In the genomic region with DNA sequence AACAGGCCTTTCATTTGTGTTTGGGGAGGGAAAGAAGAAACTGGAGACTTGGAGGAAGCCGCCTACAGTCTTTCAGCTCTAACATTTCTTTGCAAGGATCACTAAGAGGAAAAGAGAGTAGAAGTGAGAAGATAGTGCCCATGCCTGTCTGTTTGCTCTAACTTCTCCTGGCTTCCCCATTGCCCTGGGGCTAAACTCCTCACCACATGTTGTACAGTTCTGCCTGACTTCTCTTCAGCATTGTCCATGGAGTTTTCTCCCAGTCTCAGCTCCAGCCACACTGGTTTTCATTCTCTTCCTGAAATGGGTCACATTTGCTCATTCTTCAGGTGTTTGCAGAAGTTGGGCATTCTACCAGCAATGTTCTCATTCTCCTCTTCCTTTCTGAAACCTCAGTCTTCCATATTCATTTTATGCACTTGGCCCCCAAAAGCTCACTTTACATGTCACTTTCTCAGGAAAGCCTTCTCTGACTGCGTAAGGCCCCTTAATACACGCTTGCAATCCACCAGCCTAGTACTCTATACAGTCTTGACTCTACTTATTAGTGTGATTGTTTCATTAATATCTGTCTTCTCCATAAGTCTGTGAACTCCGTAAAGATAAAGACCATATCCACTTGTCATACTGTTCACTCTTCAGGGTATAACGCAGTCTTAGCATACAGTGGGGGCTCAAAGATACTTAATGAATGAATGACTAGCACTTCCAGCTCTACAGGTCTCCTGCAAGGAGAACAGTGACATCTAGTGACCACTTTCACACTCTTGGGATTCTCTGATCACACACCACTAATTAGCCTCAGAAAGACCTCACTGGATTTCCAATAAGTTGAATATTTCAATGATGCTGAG, we compare ENCODE assay signal across 8 cellular contexts. TPM values are rescaled to one million over a fixed set of nuclear protein-coding genes. Genes with fewer than 3 reads are reported as not detected.
DNase-seq lines count a peak whose midpoint lies in the region; ATAC-seq and TF ChIP-seq lines count a peak whose summit lies in the region.

No MANE protein-coding gene starts in this region.

- ATAC-seq in HG02885 (IDR thresholded peaks at IDR 0.05; ENCODE audit: poor library complexity, unreplicated experiment), result peak; percentile 62
- peak; percentile 63 for ATAC-seq in foreskin keratinocyte
- peak; percentile 77 for ATAC-seq in sciatic nerve
- no peak for ATAC-seq in naive thymus-derived CD4-positive, alpha-beta T cell

- CTCF ChIA-PET in GM10248 (lab: Yijun Ruan, JAX), result interaction anchor here (0.7 to 4.5 kb wide), 6 partner anchors 9 to 1054 kb away, joined by 3 to 27 read pairs (median 5); no protein-coding TSS in a partner anchor
- CTCF ChIA-PET in naive thymus-derived CD4-positive, alpha-beta T cell (lab: Charles Lee), result no interaction called here

- H3K36me3 Mint-ChIP-seq in naive thymus-derived CD4-positive, alpha-beta T cell, result peaks cover 0 to 47% (median 22%) of the 10 kb centered on the region in 5 donors

- DNase-seq in GM10248 (ENCODE audit: extremely low spot score) (no peak), SJCRH30 (peak; percentile 24 to 64), foreskin keratinocyte (no peak), sciatic nerve (ENCODE audit: low spot score) (no peak)
- no peak for DNase-seq in stimulated activated CD4-positive, alpha-beta T cell treated with anti-CD3 and anti-CD28 coated beads, Interleukin-4, amount 100 ng/mL, for 4 hours
- no peak for DNase-seq in activated CD8-positive, alpha-beta memory T cell treated with anti-CD3 and anti-CD28 coated beads for 24 hours
- no peak for DNase-seq in naive thymus-derived CD4-positive, alpha-beta T cell

- H3K9me3 Mint-ChIP-seq in naive thymus-derived CD4-positive, alpha-beta T cell, result no peaks in the 10 kb centered on the region

- H3K27ac Mint-ChIP-seq in naive thymus-derived CD4-positive, alpha-beta T cell, result no peak overlapping the region

- intact Hi-C loops in sciatic nerve (cut with DNase I), result no loop called here
- intact Hi-C loops in naive thymus-derived CD4-positive, alpha-beta T cell (cut with micrococcal nuclease), result no loop called here

- H3K36me3 ChIP-seq in SJCRH30, result no peaks in the 10 kb centered on the region
- H3K36me3 ChIP-seq in naive thymus-derived CD4-positive, alpha-beta T cell (ENCODE audit: control insufficient read depth in 2 of 3, insufficient read depth in 3 of 3, low read length in 3 of 3), result no peaks in the 10 kb centered on the region

- H3K4me3 Mint-ChIP-seq in naive thymus-derived CD4-positive, alpha-beta T cell, result no peak overlapping the region

- no peaks in the 10 kb centered on the region for H3K27me3 Mint-ChIP-seq in naive thymus-derived CD4-positive, alpha-beta T cell

- H3K27ac ChIP-seq in SJCRH30 (no peak overlapping the region), foreskin keratinocyte (no peak overlapping the region)
- H3K27ac ChIP-seq in naive thymus-derived CD4-positive, alpha-beta T cell (ENCODE audit: low read depth, low read length), result no peak overlapping the region

- 0 out of 2 replicates have a peak, but pooled peaks cover 3% of the 10 kb centered on the region for H3K9me3 ChIP-seq in SJCRH30 (replicated peaks)
- no peaks in the 10 kb centered on the region for H3K9me3 ChIP-seq in naive thymus-derived CD4-positive, alpha-beta T cell (ENCODE audit: control insufficient read depth in 2 of 3, low read length in 3 of 3)

- no peaks in the 10 kb centered on the region for H3K27me3 ChIP-seq in SJCRH30
- H3K27me3 ChIP-seq in foreskin keratinocyte, result peaks cover 5% of the 10 kb centered on the region
- no peaks in the 10 kb centered on the region for H3K27me3 ChIP-seq in naive thymus-derived CD4-positive, alpha-beta T cell (ENCODE audit: control insufficient read depth in 2 of 2, insufficient read depth in 2 of 2, low read length in 2 of 2)

- no peaks in the 10 kb centered on the region for H3K4me1 ChIP-seq in SJCRH30
- no peaks in the 10 kb centered on the region for H3K4me1 ChIP-seq in foreskin keratinocyte
- H3K4me1 ChIP-seq in naive thymus-derived CD4-positive, alpha-beta T cell (ENCODE audit: control insufficient read depth in 2 of 2, insufficient read depth in 2 of 2, low read length in 2 of 2), result no peaks in the 10 kb centered on the region

- no peaks in the 10 kb centered on the region for H3K4me1 Mint-ChIP-seq in naive thymus-derived CD4-positive, alpha-beta T cell

- TF ChIP-seq CTCF in GM10248 (IDR thresholded peaks at IDR 0.05; ENCODE audit: control extremely low read depth, extremely low read depth, low read depth, missing control alignments) (peak; percentile 66), foreskin keratinocyte (conservative IDR thresholded peaks at IDR 0.05) (peak; percentile 75)

- no peak overlapping the region for H3K4me3 ChIP-seq in SJCRH30
- no peak overlapping the region for H3K4me3 ChIP-seq in naive thymus-derived CD4-positive, alpha-beta T cell (ENCODE audit: low read length)

- POLR2A ChIA-PET in GM10248 (lab: Yijun Ruan, JAX), result no interaction called here
- POLR2A ChIA-PET in naive thymus-derived CD4-positive, alpha-beta T cell (lab: Charles Lee), result no interaction called here

RNA-seq across cellular contexts. Expression of gene TRIM32, which starts 40.2 kb away (rescaled TPM):
- total RNA-seq in SJCRH30 (2014; rRNA removed; shearing (Covaris generic)), result 38.7 and 40.2 TPM in 2 replicates
- 21.3 and 24.6 TPM in 2 replicates for total RNA-seq in foreskin keratinocyte
- 9.0 and 10.0 TPM in 2 replicates for polyA plus RNA-seq in foreskin keratinocyte
- 22.6 TPM for total RNA-seq in sciatic nerve
- total RNA-seq in naive thymus-derived CD4-positive, alpha-beta T cell, result 10 to 100 TPM in 4 of 5 experiments, 1 to 10 TPM in 1; 5.9 to 19.1 (median 16.8) TPM
- 10 to 100 TPM; 11.7 to 19.7 TPM for polyA plus RNA-seq in naive thymus-derived CD4-positive, alpha-beta T cell

Comparison
In these comparisons a context has a peak if more than half of its experiments do, and no peak if none do; other contexts are left out.
1. DNase-seq: peak in SJCRH30 (2 of 2); none in GM10248 (single experiment), foreskin keratinocyte (0 of 2), sciatic nerve (single experiment), stimulated activated CD4-positive, alpha-beta T cell treated with anti-CD3 and anti-CD28 coated beads, Interleukin-4, amount 100 ng/mL, for 4 hours (0 of 2), activated CD8-positive, alpha-beta memory T cell treated with anti-CD3 and anti-CD28 coated beads for 24 hours (single experiment) and naive thymus-derived CD4-positive, alpha-beta T cell (0 of 9).